Comparison of ENCODE assay signal across 29 cellular contexts in genomic region chr6:142335415-142335814, GRCh38. TPM values are rescaled to one million over a fixed set of nuclear protein-coding genes. Genes with fewer than 3 reads are reported as not detected.
"Had no signal": no experiment of that assay in that cellular context is flagged by ENCODE, and none has a peak within 500 bp of the region (broad histone marks: within the 10 kb centered on the region; RNA-seq: fewer than 3 reads in every experiment).

No MANE protein-coding gene starts in this region.

- H3K9me3 Mint-ChIP-seq: activated CD8-positive, alpha-beta T cell treated with anti-CD3 and anti-CD28 coated beads for 36 hours; activated naive CD4-positive, alpha-beta T cell treated with anti-CD3 and anti-CD28 coated beads for 36 hours; activated naive CD4-positive, alpha-beta T cell treated with anti-CD3 and anti-CD28 coated beads, Interleukin-2, amount 50 U/mL, for 24 hours; activated naive CD8-positive, alpha-beta T cell treated with anti-CD3 and anti-CD28 coated beads for 36 hours; activated naive CD8-positive, alpha-beta T cell treated with anti-CD3 and anti-CD28 coated beads, Interleukin-2, amount 50 U/mL, for 24 hours; activated T-cell treated with anti-CD3 and anti-CD28 coated beads, Interleukin-2, amount 50 U/mL, for 4 hours; activated T-helper 17 cell treated with anti-CD3 and anti-CD28 coated beads, Interleukin-2, amount 50 U/mL, for 72 hours; brain had no signal

- H3K27ac Mint-ChIP-seq: activated CD8-positive, alpha-beta T cell treated with anti-CD3 and anti-CD28 coated beads for 36 hours; activated naive CD4-positive, alpha-beta T cell treated with anti-CD3 and anti-CD28 coated beads for 36 hours; activated naive CD4-positive, alpha-beta T cell treated with anti-CD3 and anti-CD28 coated beads, Interleukin-2, amount 50 U/mL, for 24 hours; activated naive CD8-positive, alpha-beta T cell treated with anti-CD3 and anti-CD28 coated beads for 36 hours; activated naive CD8-positive, alpha-beta T cell treated with anti-CD3 and anti-CD28 coated beads, Interleukin-2, amount 50 U/mL, for 24 hours; activated T-helper 17 cell treated with anti-CD3 and anti-CD28 coated beads, Interleukin-2, amount 50 U/mL, for 72 hours; brain had no signal

- H3K36me3 ChIP-seq: adrenal gland, ascending aorta, breast epithelium, cardiac muscle cell, colonic mucosa, esophagus squamous epithelium, gastroesophageal sphincter, heart right ventricle had no signal

- H3K4me1 Mint-ChIP-seq: activated T-helper 17 cell treated with anti-CD3 and anti-CD28 coated beads, Interleukin-2, amount 50 U/mL, for 72 hours had no signal

- ATAC-seq: activated CD8-positive, alpha-beta T cell treated with anti-CD3 and anti-CD28 coated beads for 36 hours; activated naive CD8-positive, alpha-beta T cell treated with anti-CD3 and anti-CD28 coated beads, Interleukin-2, amount 50 U/mL, for 24 hours; activated T-cell treated with anti-CD3 and anti-CD28 coated beads, Interleukin-2, amount 50 U/mL, for 4 hours; activated T-helper 17 cell treated with anti-CD3 and anti-CD28 coated beads, Interleukin-2, amount 50 U/mL, for 72 hours; gastroesophageal sphincter; heart right ventricle had no signal

- H3K4me3 Mint-ChIP-seq: activated CD8-positive, alpha-beta T cell treated with anti-CD3 and anti-CD28 coated beads for 36 hours; activated naive CD4-positive, alpha-beta T cell treated with anti-CD3 and anti-CD28 coated beads for 36 hours; activated naive CD4-positive, alpha-beta T cell treated with anti-CD3 and anti-CD28 coated beads, Interleukin-2, amount 50 U/mL, for 24 hours; activated naive CD8-positive, alpha-beta T cell treated with anti-CD3 and anti-CD28 coated beads for 36 hours; activated naive CD8-positive, alpha-beta T cell treated with anti-CD3 and anti-CD28 coated beads, Interleukin-2, amount 50 U/mL, for 24 hours; activated T-cell treated with anti-CD3 and anti-CD28 coated beads, Interleukin-2, amount 50 U/mL, for 4 hours; activated T-helper 17 cell treated with anti-CD3 and anti-CD28 coated beads, Interleukin-2, amount 50 U/mL, for 72 hours; brain had no signal

- H3K27me3 ChIP-seq: adrenal gland, ascending aorta, breast epithelium, cardiac muscle cell, colonic mucosa, esophagus squamous epithelium, gastroesophageal sphincter, heart right ventricle had no signal

- H3K4me1 ChIP-seq: adrenal gland, ascending aorta, breast epithelium, colonic mucosa, gastroesophageal sphincter, heart right ventricle had no signal

- H3K27me3 Mint-ChIP-seq: activated CD8-positive, alpha-beta T cell treated with anti-CD3 and anti-CD28 coated beads for 36 hours; activated naive CD4-positive, alpha-beta T cell treated with anti-CD3 and anti-CD28 coated beads, Interleukin-2, amount 50 U/mL, for 24 hours; activated naive CD8-positive, alpha-beta T cell treated with anti-CD3 and anti-CD28 coated beads for 36 hours; activated naive CD8-positive, alpha-beta T cell treated with anti-CD3 and anti-CD28 coated beads, Interleukin-2, amount 50 U/mL, for 24 hours; activated T-helper 17 cell treated with anti-CD3 and anti-CD28 coated beads, Interleukin-2, amount 50 U/mL, for 72 hours; brain had no signal

- DNase-seq: activated CD4-positive, alpha-beta T cell treated with anti-CD3 and anti-CD28 coated beads for 1 hour; activated CD4-positive, alpha-beta T cell treated with anti-CD3 and anti-CD28 coated beads for 4 hours; activated CD4-positive, alpha-beta T cell treated with anti-CD3 and anti-CD28 coated beads, Interleukin-2, amount 50 U/mL, for 1 hour; activated CD4-positive, alpha-beta T cell treated with anti-CD3 and anti-CD28 coated beads, Interleukin-2, amount 50 U/mL, for 48 hours; activated CD8-positive, alpha-beta memory T cell treated with anti-CD3 and anti-CD28 coated beads for 24 hours; activated CD8-positive, alpha-beta T cell treated with anti-CD3 and anti-CD28 coated beads for 36 hours; activated effector memory CD4-positive, alpha-beta T cell treated with anti-CD3 and anti-CD28 coated beads, Interleukin-2, amount 50 U/mL, for 16 hours; activated naive CD4-positive, alpha-beta T cell treated with anti-CD3 and anti-CD28 coated beads for 36 hours; activated naive CD8-positive, alpha-beta T cell treated with anti-CD3 and anti-CD28 coated beads for 36 hours; activated naive CD8-positive, alpha-beta T cell treated with anti-CD3 and anti-CD28 coated beads, Interleukin-2, amount 50 U/mL, for 24 hours; activated T-cell treated with anti-CD3 and anti-CD28 coated beads, Interleukin-2, amount 50 U/mL, for 4 hours; adrenal gland; central memory CD4-positive, alpha-beta T cell; cerebellar nuclear complex; colonic mucosa; effector CD8-positive, alpha-beta T cell; esophagus squamous epithelium; foreskin melanocyte; heart right ventricle; T-helper 2 cell had no signal

- H3K4me3 ChIP-seq: adrenal gland, ascending aorta, breast epithelium, cardiac muscle cell, colonic mucosa, esophagus squamous epithelium, gastroesophageal sphincter, heart right ventricle had no signal

- H3K36me3 Mint-ChIP-seq: activated naive CD8-positive, alpha-beta T cell treated with anti-CD3 and anti-CD28 coated beads for 36 hours; brain had no signal

- H3K9me3 ChIP-seq: adrenal gland, ascending aorta, breast epithelium, colonic mucosa, esophagus squamous epithelium, gastroesophageal sphincter, heart right ventricle had no signal

- H3K27ac ChIP-seq: adrenal gland, ascending aorta, breast epithelium, cardiac muscle cell, colonic mucosa, epithelial cell of prostate, esophagus squamous epithelium, gastroesophageal sphincter, heart right ventricle had no signal

RNA-seq across cellular contexts. Expression of gene ADGRG6, which starts 33.6 kb away (rescaled TPM):
- total RNA-seq: T-helper 1 cell treated with Interleukin-12 subunit alpha and Interleukin-12 subunit beta and Interleukin-4 antibody, amounts not matched to agents 30 ng/mL and 1 ng/mL, for 36 hours had no signal
